Comparison of ENCODE assay signal across 20 cellular contexts in the genomic region with DNA sequence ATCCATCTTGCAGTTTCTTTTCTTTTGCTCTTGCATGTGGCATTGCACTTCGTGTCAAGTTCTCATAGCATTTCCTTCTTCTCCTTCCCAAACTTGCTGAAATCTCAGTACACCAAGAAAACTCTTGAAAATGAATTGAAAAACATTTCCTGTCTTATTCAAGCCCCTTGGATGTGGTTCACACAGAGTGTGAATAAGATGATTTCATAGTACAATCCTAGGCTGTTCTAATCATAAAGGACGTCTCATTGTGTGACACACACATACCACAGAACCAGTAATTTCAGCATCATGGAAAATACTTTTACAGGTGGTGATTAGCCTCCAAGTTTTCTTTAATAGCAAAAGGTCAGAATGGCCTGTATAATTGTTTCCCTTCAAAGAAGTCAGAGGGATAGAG.
"Had no signal": no experiment of that assay in that cellular context is flagged by ENCODE, and none has a peak within 500 bp of the region (broad histone marks: within the 10 kb centered on the region; RNA-seq: fewer than 3 reads in every experiment).

No MANE protein-coding gene starts in this region.

- H3K4me3 ChIP-seq: esophagus squamous epithelium, gastroesophageal sphincter, hepatocyte, smooth muscle cell, testis, uterus had no signal

- H3K9me3 ChIP-seq: esophagus squamous epithelium, neutrophil, testis, uterus had no signal

- H2AFZ ChIP-seq: hepatocyte had no signal

- H3K36me3 Mint-ChIP-seq: naive thymus-derived CD4-positive, alpha-beta T cell; stimulated activated effector memory CD8-positive, alpha-beta T cell treated with anti-CD3 and anti-CD28 coated beads, Interleukin-12 subunit alpha, Interleukin-12 subunit beta, amount 100 ng/mL, for 72 hours had no signal

- H3K4me1 ChIP-seq: esophagus squamous epithelium, gastroesophageal sphincter, testis, uterus had no signal

- H3K36me3 ChIP-seq: esophagus squamous epithelium, gastroesophageal sphincter, neutrophil, uterus had no signal

- H3K27me3 ChIP-seq: esophagus squamous epithelium, gastroesophageal sphincter, hepatocyte, neutrophil, testis, uterus had no signal

- H3K9me3 Mint-ChIP-seq: stimulated activated effector memory CD8-positive, alpha-beta T cell treated with anti-CD3 and anti-CD28 coated beads, Interleukin-12 subunit alpha, Interleukin-12 subunit beta, amount 100 ng/mL, for 72 hours had no signal

- H3K27me3 Mint-ChIP-seq: dendritic cell treated with granulocyte-macrophage colony-stimulating factor and Interleukin-4, amounts not matched to agents 40 ng/mL and 50 ng/mL, for 4 days had no signal

- DNase-seq: esophagus squamous epithelium; foreskin fibroblast; glutamatergic neuron; kidney; left colon; mammary epithelial cell; naive thymus-derived CD4-positive, alpha-beta T cell; posterior cingulate gyrus; stimulated activated CD4-positive, alpha-beta T cell treated with anti-CD3 and anti-CD28 coated beads, Interleukin-4, amount 100 ng/mL, for 1 hour; stimulated activated CD8-positive, alpha-beta memory T cell treated with anti-CD3 and anti-CD28 coated beads, Interleukin-4, amount 100 ng/mL, for 48 hours; stimulated activated naive CD8-positive, alpha-beta T cell treated with anti-CD3 and anti-CD28 coated beads, Interleukin-15, Interleukin-2, amounts not matched to agents 100 U/mL and 50 U/mL, for 24 hours; testis; trophoblast cell; uterus had no signal

- H3K79me2 ChIP-seq: hepatocyte had no signal

- H3K4me1 Mint-ChIP-seq: naive thymus-derived CD4-positive, alpha-beta T cell; stimulated activated effector memory CD8-positive, alpha-beta T cell treated with anti-CD3 and anti-CD28 coated beads, Interleukin-12 subunit alpha, Interleukin-12 subunit beta, amount 100 ng/mL, for 72 hours had no signal

- ATAC-seq: gastroesophageal sphincter; left colon; naive thymus-derived CD4-positive, alpha-beta T cell; stimulated activated effector memory CD8-positive, alpha-beta T cell treated with anti-CD3 and anti-CD28 coated beads, Interleukin-12 subunit alpha, Interleukin-12 subunit beta, amount 100 ng/mL, for 72 hours; stimulated activated naive CD8-positive, alpha-beta T cell treated with anti-CD3 and anti-CD28 coated beads, Interleukin-15, Interleukin-2, amounts not matched to agents 100 U/mL and 50 U/mL, for 24 hours had no signal

- H3K27ac Mint-ChIP-seq: dendritic cell treated with granulocyte-macrophage colony-stimulating factor and Interleukin-4, amounts not matched to agents 40 ng/mL and 50 ng/mL, for 4 days; naive thymus-derived CD4-positive, alpha-beta T cell; stimulated activated effector memory CD8-positive, alpha-beta T cell treated with anti-CD3 and anti-CD28 coated beads, Interleukin-12 subunit alpha, Interleukin-12 subunit beta, amount 100 ng/mL, for 72 hours had no signal

- H3K27ac ChIP-seq: esophagus squamous epithelium, gastroesophageal sphincter, hepatocyte, neutrophil, testis had no signal

- H3K4me3 Mint-ChIP-seq: dendritic cell treated with granulocyte-macrophage colony-stimulating factor and Interleukin-4, amounts not matched to agents 40 ng/mL and 50 ng/mL, for 4 days; naive thymus-derived CD4-positive, alpha-beta T cell; stimulated activated effector memory CD8-positive, alpha-beta T cell treated with anti-CD3 and anti-CD28 coated beads, Interleukin-12 subunit alpha, Interleukin-12 subunit beta, amount 100 ng/mL, for 72 hours had no signal

- H3K4me2 ChIP-seq: hepatocyte, smooth muscle cell had no signal
